ENCODE assay signal across 8 cellular contexts in genomic region chr5:77211013-77211690, GRCh38. TPM values are rescaled to one million over a fixed set of nuclear protein-coding genes. Genes with fewer than 3 reads are reported as not detected.
DNase-seq lines count a peak whose midpoint lies in the region; ATAC-seq and TF ChIP-seq lines count a peak whose summit lies in the region.
"Had no signal": no experiment of that assay in that cellular context is flagged by ENCODE, and none has a peak within 500 bp of the region (broad histone marks: within the 10 kb centered on the region; RNA-seq: fewer than 3 reads in every experiment).

No MANE protein-coding gene starts in this region.

- in situ Hi-C loops in G401 (cut with HindIII; ENCODE audit: low sequenced_read_pairs) = no loop called here

- H3K4me3 ChIP-seq in HFF-Myc (replicated peaks; ENCODE audit: low read depth, low read length) (0 out of 2 replicates have a peak overlapping the region, but pooled peaks have one; percentile 12), spleen (peak overlapping the region; percentile 32 to 77 (median 50))

- no peaks in the 10 kb centered on the region for H3K9me3 ChIP-seq in spleen

- peaks cover 4 to 98% (median 45%) of the 10 kb centered on the region in 7 donors for H3K27me3 ChIP-seq in spleen (replicated peaks in 1 of 7)

- TF ChIP-seq CTCF in HFF-Myc (IDR thresholded peaks at IDR 0.05; ENCODE audit: low read depth, low read length, missing control alignments) (no peak), spleen (IDR thresholded peaks at IDR 0.05 in 8 of 11, conservative IDR thresholded peaks at IDR 0.05 in 3 of 11) (no peak)

- intact Hi-C loops in spleen (cut with DNase I; ENCODE audit: low total_unique reads) = no loop called here

- no peak overlapping the region for H3K27ac ChIP-seq in spleen

- no peak for DNase-seq in HFF-Myc (ENCODE audit: extremely low read depth, low read depth)
- DNase-seq in UCSD-AML1 (lab: John Stamatoyannopoulos, UW; ENCODE audit: unreplicated experiment) = peak; percentile 25
- peak; percentile 16 for DNase-seq in iPS DF 4.7 (ENCODE audit: extremely low read depth, low spot score)
- no peak for DNase-seq in spleen
- DNase-seq in G401 (ENCODE audit: low spot score) = no peak
- DNase-seq in SHP77 (lab: John Stamatoyannopoulos, UW) = no peak

- ATAC-seq in esophagus mucosa = no peak

- H3K4me1 ChIP-seq in spleen = peaks cover 3 to 20% (median 13%) of the 10 kb centered on the region in 6 donors

- 1 to 3% (median 2%) methylated on average over 25 to 55 of the region's 55 CpGs for WGBS in spleen, 5 donors

- no peak for TF ChIP-seq POLR2A in spleen (IDR thresholded peaks at IDR 0.05)

- no peaks in the 10 kb centered on the region for H3K36me3 ChIP-seq in spleen

RNA-seq across cellular contexts. Expression of gene PDE8B, which starts 0.7 kb away (rescaled TPM):
- total RNA-seq in spleen = 1 to 10 TPM in 4 of 7 donors, under 1 TPM in 3; 0.64 to 1.9 (median 1.2) TPM
- under 1 TPM; 0.18 to 0.22 (median 0.22) TPM for polyA plus RNA-seq in spleen
- 0.68 and 5.6 TPM in 2 replicates for total RNA-seq in G401 (2014; rRNA removed; shearing (Covaris generic))
- 0.12 TPM for total RNA-seq in esophagus mucosa
- total RNA-seq: RPMI7951 had no signal

Comparison
In these comparisons a context has a peak if more than half of its experiments do, and no peak if none do; other contexts are left out.
1. DNase-seq: peak in UCSD-AML1 (single experiment) and iPS DF 4.7 (single experiment); none in HFF-Myc (single experiment), spleen (single experiment), G401 (single experiment) and SHP77 (0 of 2).